5 cellular contexts compared by ENCODE assay signal in the genomic region with DNA sequence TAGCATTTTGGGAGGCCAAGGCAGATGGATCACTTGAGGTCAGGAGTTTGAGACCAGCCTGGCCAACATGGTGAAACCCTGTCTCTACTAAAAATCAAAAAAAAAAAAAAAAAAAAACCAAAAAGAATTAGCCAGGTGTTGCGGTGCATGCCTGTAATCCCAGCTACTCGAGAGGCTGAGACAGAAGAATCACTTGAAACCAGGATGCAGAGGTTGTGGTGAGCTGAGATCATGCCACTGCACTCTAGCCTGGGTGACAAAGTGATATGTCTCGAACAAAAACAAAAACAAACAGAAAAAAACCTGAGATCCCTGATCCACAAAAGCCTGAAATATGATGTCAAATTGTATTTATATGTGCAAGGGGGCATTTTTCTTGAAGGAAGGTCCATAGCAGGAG. TPM values are rescaled to one million over a fixed set of nuclear protein-coding genes. Genes with fewer than 3 reads are reported as not detected.
"Had no signal": no experiment of that assay in that cellular context is flagged by ENCODE, and none has a peak within 500 bp of the region (broad histone marks: within the 10 kb centered on the region; RNA-seq: fewer than 3 reads in every experiment).

No MANE protein-coding gene starts in this region.

RNA-seq across cellular contexts. Expression of gene BANF2, which starts 8.2 kb away (rescaled TPM):
- total RNA-seq: GM23338, H1, H9, HT-29 had no signal
- polyA plus RNA-seq: GM23338, H1, IgD-negative memory B cell had no signal
